Comparison of ENCODE assay signal across 9 cellular contexts in genomic region chr14:77862154-77862783, GRCh38.
DNase-seq lines count a peak whose midpoint lies in the region; ATAC-seq, FAIRE-seq and TF ChIP-seq lines count a peak whose summit lies in the region.
"Had no signal": no experiment of that assay in that cellular context is flagged by ENCODE, and none has a peak within 500 bp of the region (broad histone marks: within the 10 kb centered on the region; RNA-seq: fewer than 3 reads in every experiment).

No MANE protein-coding gene starts in this region.

- no peaks in the 10 kb centered on the region for H3K4me1 ChIP-seq in CD4-positive, alpha-beta memory T cell (ENCODE audit: insufficient read depth, low read length)
- no peaks in the 10 kb centered on the region for H3K4me1 ChIP-seq in astrocyte (ENCODE audit: insufficient read depth, low read length)

- no peak overlapping the region for H3K4me3 ChIP-seq in CD4-positive, alpha-beta memory T cell (ENCODE audit: low read length in 2 of 2)
- H3K4me3 ChIP-seq in astrocyte (ENCODE audit: insufficient read depth, low read depth, low read length): no peak overlapping the region

- no peaks in the 10 kb centered on the region for H3K27me3 ChIP-seq in CD4-positive, alpha-beta memory T cell (ENCODE audit: insufficient read depth, low read length)
- H3K27me3 ChIP-seq in astrocyte (ENCODE audit: insufficient read depth, low read length): no peaks in the 10 kb centered on the region

- POLR2A ChIA-PET in CD4-positive, alpha-beta memory T cell (lab: Charles Lee; ENCODE audit: partially characterized antibody): no interaction called here

- intact Hi-C loops in CD4-positive, alpha-beta memory T cell (cut with micrococcal nuclease): no loop called here
- intact Hi-C loops in sciatic nerve (cut with DNase I): loop anchor here (10.0 kb wide), 1 partner anchor 703 kb away; no protein-coding TSS in a partner anchor

- peaks cover 0 to 6% (median 0%) of the 10 kb centered on the region in 8 donors for H3K9me3 Mint-ChIP-seq in CD4-positive, alpha-beta memory T cell
- peaks cover 6% of the 10 kb centered on the region for H3K9me3 Mint-ChIP-seq in astrocyte (ENCODE audit: unreplicated experiment)

- no peaks in the 10 kb centered on the region for H3K9me3 ChIP-seq in CD4-positive, alpha-beta memory T cell (ENCODE audit: control insufficient read depth in 1 of 2, low read length in 2 of 2)
- H3K9me3 ChIP-seq in T-helper 17 cell (ENCODE audit: control insufficient read depth, low read length, poor library complexity, severe bottlenecking) (no peaks in the 10 kb centered on the region), astrocyte (ENCODE audit: insufficient read depth, low read depth, low read length) (no peaks in the 10 kb centered on the region)

- H3K27me3 Mint-ChIP-seq in CD4-positive, alpha-beta memory T cell: peaks cover 0 to 2% of the 10 kb centered on the region in 2 donors
- no peaks in the 10 kb centered on the region for H3K27me3 Mint-ChIP-seq in T-helper 17 cell
- H3K27me3 Mint-ChIP-seq in astrocyte (ENCODE audit: low read depth, unreplicated experiment): no peaks in the 10 kb centered on the region

- peak; percentile 83 for ATAC-seq in GM19395 (IDR thresholded peaks at IDR 0.05; ENCODE audit: unreplicated experiment)
- peak; percentile 67 for ATAC-seq in T-helper 17 cell
- ATAC-seq in sciatic nerve: peak; percentile 81
- ATAC-seq in GM21423 (IDR thresholded peaks at IDR 0.05; ENCODE audit: unreplicated experiment): no peak

- peaks cover 7 to 29% of the 10 kb centered on the region in 2 donors for H3K36me3 Mint-ChIP-seq in CD4-positive, alpha-beta memory T cell
- peaks cover 11% of the 10 kb centered on the region for H3K36me3 Mint-ChIP-seq in T-helper 17 cell (ENCODE audit: low read depth)
- peaks cover 3% of the 10 kb centered on the region for H3K36me3 Mint-ChIP-seq in astrocyte (ENCODE audit: low read depth, unreplicated experiment)

- no peak overlapping the region for H3K27ac Mint-ChIP-seq in CD4-positive, alpha-beta memory T cell
- H3K27ac Mint-ChIP-seq in T-helper 17 cell (peak overlapping the region; percentile 27), astrocyte (ENCODE audit: unreplicated experiment) (no peak overlapping the region)

- peak; percentile 36 to 59 (median 45) for DNase-seq in CD4-positive, alpha-beta memory T cell
- DNase-seq in HuH-7.5 (ENCODE audit: low spot score) (peak; percentile 69), T-helper 17 cell (peak; percentile 49 to 72 (median 56)), astrocyte (ENCODE audit: low read depth) (peak; percentile 22), hepatic stellate cell (ENCODE audit: low spot score) (peak; percentile 77), sciatic nerve (ENCODE audit: low spot score) (peak; percentile 89)

- H3K4me3 Mint-ChIP-seq in CD4-positive, alpha-beta memory T cell: no peak overlapping the region
- H3K4me3 Mint-ChIP-seq in T-helper 17 cell: no peak overlapping the region
- H3K4me3 Mint-ChIP-seq in astrocyte (ENCODE audit: unreplicated experiment): no peak overlapping the region

- H3K9ac ChIP-seq in astrocyte (ENCODE audit: low read length): no peak overlapping the region

- no peak overlapping the region for H2AFZ ChIP-seq in astrocyte (ENCODE audit: low read depth, low read length)

- H3K4me2 ChIP-seq in astrocyte (ENCODE audit: low read length): no peak overlapping the region

- H3K4me1 Mint-ChIP-seq in CD4-positive, alpha-beta memory T cell: no peaks in the 10 kb centered on the region
- H3K4me1 Mint-ChIP-seq in T-helper 17 cell (peaks cover 5% of the 10 kb centered on the region), astrocyte (ENCODE audit: low read depth, unreplicated experiment) (peaks cover 5% of the 10 kb centered on the region)

- H3K27ac ChIP-seq in CD4-positive, alpha-beta memory T cell (ENCODE audit: low read depth, low read length): no peak overlapping the region
- H3K27ac ChIP-seq in astrocyte (ENCODE audit: low read depth, low read length): no peak overlapping the region

- no peak for FAIRE-seq in astrocyte (lab: Jason Lieb, UNC)
- FAIRE-seq: TTC549 had no signal

- CTCF ChIA-PET in CD4-positive, alpha-beta memory T cell (lab: Charles Lee; ENCODE audit: partially characterized antibody): interaction anchor here (0.8 to 3.4 kb wide), 20 partner anchors 8 to 760 kb away, joined by 3 to 22 read pairs (median 6); no protein-coding TSS in a partner anchor

- no peaks in the 10 kb centered on the region for H3K36me3 ChIP-seq in CD4-positive, alpha-beta memory T cell (ENCODE audit: insufficient read depth, low read length)
- no peaks in the 10 kb centered on the region for H3K36me3 ChIP-seq in astrocyte (ENCODE audit: insufficient read depth, low read length)

- TF ChIP-seq CTCF in astrocyte (IDR thresholded peaks at IDR 0.05; ENCODE audit: insufficient read depth, low read depth, low read length): peak; percentile 89

- peaks cover 4% of the 10 kb centered on the region for H4K20me1 ChIP-seq in astrocyte (ENCODE audit: insufficient read depth, low read length)

- no peaks in the 10 kb centered on the region for H3K79me2 ChIP-seq in astrocyte (ENCODE audit: insufficient read depth, low read length)

Comparison
In these comparisons a context has a peak if more than half of its experiments do, and no peak if none do; other contexts are left out.
1. DNase-seq: peak in every context shown above with its lines; median percentile 89 in sciatic nerve; 77 in hepatic stellate cell; 69 in HuH-7.5; 56 in T-helper 17 cell; 45 in CD4-positive, alpha-beta memory T cell; 22 in astrocyte.